ENCODE assay signal across 29 cellular contexts in the genomic region with DNA sequence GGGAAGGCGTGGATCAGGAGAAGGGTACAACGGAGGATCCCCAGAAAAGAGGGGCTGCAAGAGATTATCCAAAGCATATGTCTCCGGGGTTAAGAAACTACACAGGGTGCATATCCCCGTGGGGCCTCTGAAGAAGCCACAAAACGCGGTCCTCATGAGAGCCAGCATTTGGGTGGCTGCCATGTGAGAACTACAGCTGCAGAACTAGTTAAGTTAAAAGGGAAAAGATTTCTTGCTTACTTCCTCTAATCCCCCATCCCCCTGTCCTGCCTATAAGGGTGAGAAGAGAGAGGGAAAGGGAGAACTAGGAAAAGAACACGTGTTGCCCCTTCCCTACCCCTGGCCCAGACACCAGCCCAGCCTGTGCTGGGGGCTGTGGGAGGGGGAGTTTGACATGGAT.
DNase-seq lines count a peak whose midpoint lies in the region; ATAC-seq and TF ChIP-seq lines count a peak whose summit lies in the region.
"Had no signal": no experiment of that assay in that cellular context is flagged by ENCODE, and none has a peak within 500 bp of the region (broad histone marks: within the 10 kb centered on the region; RNA-seq: fewer than 3 reads in every experiment).

No MANE protein-coding gene starts in this region.

- no peaks in the 10 kb centered on the region for H3K9me3 ChIP-seq in DND-41 (ENCODE audit: insufficient read depth, low read length, severe bottlenecking)
- H3K9me3 ChIP-seq: esophagus squamous epithelium, heart right ventricle, SJCRH30, vagina had no signal

- TF ChIP-seq CTCF in DND-41 (IDR thresholded peaks at IDR 0.05; ENCODE audit: borderline replicate concordance, extremely low read depth, low read length, poor library complexity, severe bottlenecking) = no peak

- H3K27me3 ChIP-seq in DND-41 (ENCODE audit: insufficient read depth, low read length, poor library complexity) = no peaks in the 10 kb centered on the region
- H3K27me3 ChIP-seq: vagina had no signal

- no peaks in the 10 kb centered on the region for H4K20me1 ChIP-seq in DND-41 (ENCODE audit: insufficient read depth, low read length)

- H3K79me2 ChIP-seq in DND-41 (ENCODE audit: insufficient read depth, low read length) = no peaks in the 10 kb centered on the region

- peaks cover 26% of the 10 kb centered on the region for H3K4me1 ChIP-seq in DND-41 (ENCODE audit: insufficient read depth, low read length)
- H3K4me1 ChIP-seq: esophagus squamous epithelium, vagina had no signal

- peak overlapping the region; percentile 48 for H3K4me2 ChIP-seq in DND-41 (ENCODE audit: insufficient read depth, low read length)
- H3K4me2 ChIP-seq: GM23338 had no signal

- no peaks in the 10 kb centered on the region for H3K36me3 ChIP-seq in DND-41 (ENCODE audit: insufficient read depth, low read length)
- H3K36me3 ChIP-seq: esophagus squamous epithelium, heart right ventricle, SJCRH30, vagina had no signal

- no peak overlapping the region for H3K9ac ChIP-seq in DND-41 (ENCODE audit: low read depth, low read length)

- DNase-seq in DND-41 (peak; percentile 63), NOMO-1 treated with dmso at 0.1 percent for 144 hours (lab: John Stamatoyannopoulos, UW; ENCODE audit: unreplicated experiment) (peak; percentile 7), ecto neural progenitor cell (ENCODE audit: low spot score) (peak; percentile 23), retina (no peak)
- DNase-seq in Jurkat, Clone E6-1 (ENCODE audit: low read depth, low spot score) = peak; percentile 54
- DNase-seq in stimulated activated CD8-positive, alpha-beta memory T cell treated with anti-CD3 and anti-CD28 coated beads, Interleukin-4, amount 100 ng/mL, for 48 hours = no peak
- DNase-seq: activated CD4-positive, alpha-beta T cell treated with anti-CD3 and anti-CD28 coated beads for 1 hour; activated CD8-positive, alpha-beta T cell treated with anti-CD3 and anti-CD28 coated beads, Interleukin-2, amount 10 ng/mL, durations not matched to agents 7 days and 5 days; activated effector memory CD4-positive, alpha-beta T cell treated with Interleukin-2 at 50 U/mL for 16 hours; activated naive CD8-positive, alpha-beta T cell treated with anti-CD3 and anti-CD28 coated beads for 36 hours; activated T-cell treated with anti-CD3 and anti-CD28 coated beads for 4 hours; caudate nucleus; CD4-positive, alpha-beta T cell; esophagus squamous epithelium; foreskin melanocyte; heart right ventricle; HFFc6; mesendoderm; NCI-H1436; NCI-H446; NCI-H774; posterior cingulate gyrus; T-helper 2 cell had no signal

- peak overlapping the region; percentile 64; the same call in 1 of the 2 replicates for H2AFZ ChIP-seq in DND-41 (ENCODE audit: low read depth, low read length)
- H2AFZ ChIP-seq: GM23338 had no signal

- peak overlapping the region; percentile 79 for H3K27ac ChIP-seq in DND-41 (ENCODE audit: low read length)
- H3K27ac ChIP-seq: esophagus squamous epithelium, heart right ventricle, SJCRH30, vagina had no signal

- ATAC-seq in DND-41 (ENCODE audit: insufficient read depth, low read depth) = peak; percentile 94
- no peak for ATAC-seq in GM21390 (IDR thresholded peaks at IDR 0.05; ENCODE audit: unreplicated experiment)
- ATAC-seq in GM19351 (IDR thresholded peaks at IDR 0.05; ENCODE audit: unreplicated experiment) = no peak
- ATAC-seq: activated CD8-positive, alpha-beta T cell treated with anti-CD3 and anti-CD28 coated beads, Interleukin-2, amount 10 ng/mL, durations not matched to agents 7 days and 5 days; GM23338; sciatic nerve had no signal

- no peak overlapping the region for H3K4me3 ChIP-seq in DND-41 (ENCODE audit: low read depth in 1 of 2, low read length in 2 of 2)
- H3K4me3 ChIP-seq in Jurkat, Clone E6-1 (ENCODE audit: low read length) = no peak overlapping the region
- H3K4me3 ChIP-seq: esophagus squamous epithelium, GM23338, heart right ventricle, SJCRH30, vagina had no signal

Comparison
In these comparisons a context has a peak if more than half of its experiments do, and no peak if none do; other contexts are left out.
1. DNase-seq: peak in DND-41 (single experiment), Jurkat, Clone E6-1 (single experiment), NOMO-1 treated with dmso at 0.1 percent for 144 hours (single experiment) and ecto neural progenitor cell (single experiment); none in retina (single experiment) and stimulated activated CD8-positive, alpha-beta memory T cell treated with anti-CD3 and anti-CD28 coated beads, Interleukin-4, amount 100 ng/mL, for 48 hours (single experiment).